Comparison of ENCODE assay signal across 17 cellular contexts in the genomic region with DNA sequence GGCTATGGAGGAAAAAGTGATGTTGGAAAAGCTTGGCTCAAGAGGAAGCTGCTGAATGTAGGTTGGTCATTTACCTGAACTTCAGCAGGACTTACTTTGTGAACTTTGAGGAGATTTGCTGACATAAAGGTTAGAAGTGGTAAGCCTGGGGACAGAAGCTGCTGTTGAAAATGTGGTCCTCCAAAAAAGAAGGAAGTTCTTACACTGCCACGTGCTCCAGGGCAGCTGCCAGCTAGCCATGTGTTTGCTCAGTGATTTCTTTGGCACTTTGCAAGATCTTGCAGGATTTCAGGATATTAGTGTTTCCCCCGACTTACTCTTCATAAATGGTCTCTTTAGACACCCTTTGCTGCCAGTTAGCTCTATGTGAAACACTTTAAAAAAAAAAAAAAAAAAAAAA. TPM values are rescaled to one million over a fixed set of nuclear protein-coding genes. Genes with fewer than 3 reads are reported as not detected.
DNase-seq lines count a peak whose midpoint lies in the region; ATAC-seq, FAIRE-seq and TF ChIP-seq lines count a peak whose summit lies in the region.
"Had no signal": no experiment of that assay in that cellular context is flagged by ENCODE, and none has a peak within 500 bp of the region (broad histone marks: within the 10 kb centered on the region; RNA-seq: fewer than 3 reads in every experiment).

No MANE protein-coding gene starts in this region.

- DNase-seq in DND-41 (no peak), NB4 (ENCODE audit: low read depth) (peak; percentile 57), body of pancreas (peak in 3 of 4 donors; percentile 22 to 56 (median 45)), pancreas (peak in 2 of 6 donors; percentile 15 to 41), suprapubic skin (ENCODE audit: low spot score in 2 of 2) (no peak), glutamatergic neuron (no peak), G401 (ENCODE audit: low spot score) (no peak), foreskin fibroblast (no peak)
- DNase-seq: activated CD8-positive, alpha-beta memory T cell treated with anti-CD3 and anti-CD28 coated beads, Interleukin-2, amount 10 ng/mL, durations not matched to agents 7 days and 5 days; activated naive CD8-positive, alpha-beta T cell treated with anti-CD3 and anti-CD28 coated beads, Interleukin-2, amount 10 ng/mL, durations not matched to agents 7 days and 5 days; IMR-90; kidney; NCI-H1694 treated with DMSO at 0.1 percent for 48 hours; NCI-H524; SHP77 had no signal

- H3K4me1 Mint-ChIP-seq in glutamatergic neuron (ENCODE audit: low read depth, unreplicated experiment): no peaks in the 10 kb centered on the region

- H3K27ac Mint-ChIP-seq in glutamatergic neuron (ENCODE audit: unreplicated experiment): no peak overlapping the region
- H3K27ac Mint-ChIP-seq: activated CD8-positive, alpha-beta memory T cell treated with anti-CD3 and anti-CD28 coated beads, Interleukin-2, amount 10 ng/mL, durations not matched to agents 7 days and 5 days; activated naive CD8-positive, alpha-beta T cell treated with anti-CD3 and anti-CD28 coated beads, Interleukin-2, amount 10 ng/mL, durations not matched to agents 7 days and 5 days had no signal

- no peak overlapping the region for H3K9ac ChIP-seq in DND-41 (ENCODE audit: low read depth, low read length)

- ATAC-seq in DND-41 (ENCODE audit: insufficient read depth, low read depth) (no peak), body of pancreas (no peak), pancreas (peak in 3 of 4 donors; percentile 47 to 75 (median 65))
- ATAC-seq: activated CD8-positive, alpha-beta memory T cell treated with anti-CD3 and anti-CD28 coated beads, Interleukin-2, amount 10 ng/mL, durations not matched to agents 7 days and 5 days had no signal

- in situ Hi-C loops in G401 (cut with HindIII; ENCODE audit: low sequenced_read_pairs): no loop called here

- H3K36me3 ChIP-seq in DND-41 (ENCODE audit: insufficient read depth, low read length): no peaks in the 10 kb centered on the region
- no peaks in the 10 kb centered on the region for H3K36me3 ChIP-seq in body of pancreas (replicated peaks in 1 of 2; ENCODE audit: insufficient read depth in 1 of 2, low read depth in 2 of 2)
- no peaks in the 10 kb centered on the region for H3K36me3 ChIP-seq in pancreas
- no peaks in the 10 kb centered on the region for H3K36me3 ChIP-seq in suprapubic skin
- H3K36me3 ChIP-seq: vagina had no signal

- 2 to 7% methylated on average over 2 of the region's 2 CpGs for WGBS in body of pancreas, 2 donors
- 6 to 14% methylated on average over 2 of the region's 2 CpGs for WGBS in pancreas, 2 donors
- WGBS in suprapubic skin: 30% methylated on average over 2 of the region's 2 CpGs

- peaks cover 2% of the 10 kb centered on the region for H3K9me3 Mint-ChIP-seq in glutamatergic neuron (ENCODE audit: unreplicated experiment)

- no peaks in the 10 kb centered on the region for H3K27me3 Mint-ChIP-seq in glutamatergic neuron (ENCODE audit: unreplicated experiment)

- no peak for TF ChIP-seq CTCF in DND-41 (IDR thresholded peaks at IDR 0.05; ENCODE audit: borderline replicate concordance, extremely low read depth, low read length, poor library complexity, severe bottlenecking)
- TF ChIP-seq CTCF in NB4 (IDR thresholded peaks at IDR 0.05; ENCODE audit: low read depth, low read length): no peak
- TF ChIP-seq CTCF in body of pancreas (IDR thresholded peaks at IDR 0.05): no peak
- TF ChIP-seq CTCF in pancreas (IDR thresholded peaks at IDR 0.05): no peak
- TF ChIP-seq CTCF in suprapubic skin (IDR thresholded peaks at IDR 0.05): no peak
- TF ChIP-seq CTCF in glutamatergic neuron (IDR thresholded peaks at IDR 0.05; ENCODE audit: partially characterized antibody, unreplicated experiment): no peak
- no peak for TF ChIP-seq CTCF in foreskin fibroblast (IDR thresholded peaks at IDR 0.05; ENCODE audit: low read depth, low read length)

- no peak overlapping the region for H3K4me2 ChIP-seq in DND-41 (ENCODE audit: insufficient read depth, low read length)

- H4K20me1 ChIP-seq in DND-41 (ENCODE audit: insufficient read depth, low read length): no peaks in the 10 kb centered on the region

- H3K9me3 ChIP-seq in DND-41 (ENCODE audit: insufficient read depth, low read length, severe bottlenecking): no peaks in the 10 kb centered on the region
- H3K9me3 ChIP-seq in body of pancreas: no peaks in the 10 kb centered on the region
- no peaks in the 10 kb centered on the region for H3K9me3 ChIP-seq in pancreas
- H3K9me3 ChIP-seq in suprapubic skin: no peaks in the 10 kb centered on the region
- H3K9me3 ChIP-seq: vagina had no signal

- H3K27ac ChIP-seq in DND-41 (ENCODE audit: low read length): no peak overlapping the region
- H3K27ac ChIP-seq in body of pancreas: no peak overlapping the region
- no peak overlapping the region for H3K27ac ChIP-seq in pancreas
- H3K27ac ChIP-seq in suprapubic skin: no peak overlapping the region
- H3K27ac ChIP-seq: C4-2B, vagina had no signal

- H2AFZ ChIP-seq in DND-41 (ENCODE audit: low read depth, low read length): 0 out of 2 replicates have a peak overlapping the region, but pooled peaks have one; percentile 27

- TF ChIP-seq POLR2A in NB4 (IDR thresholded peaks at IDR 0.05; ENCODE audit: extremely low read depth, insufficient read length) (no peak), body of pancreas (IDR thresholded peaks at IDR 0.05) (no peak), suprapubic skin (IDR thresholded peaks at IDR 0.05) (no peak)

- H3K36me3 Mint-ChIP-seq in glutamatergic neuron (ENCODE audit: unreplicated experiment): no peaks in the 10 kb centered on the region

- no peak for TF ChIP-seq EP300 in suprapubic skin (IDR thresholded peaks at IDR 0.05)

- no peak overlapping the region for H3K4me3 Mint-ChIP-seq in glutamatergic neuron (ENCODE audit: unreplicated experiment)
- H3K4me3 Mint-ChIP-seq: activated CD8-positive, alpha-beta memory T cell treated with anti-CD3 and anti-CD28 coated beads, Interleukin-2, amount 10 ng/mL, durations not matched to agents 7 days and 5 days; activated naive CD8-positive, alpha-beta T cell treated with anti-CD3 and anti-CD28 coated beads, Interleukin-2, amount 10 ng/mL, durations not matched to agents 7 days and 5 days had no signal

- no peak for FAIRE-seq in pancreas (lab: Jason Lieb, UNC)
- FAIRE-seq: kidney had no signal

- H3K4me3 ChIP-seq in DND-41 (ENCODE audit: low read depth in 1 of 2, low read length in 2 of 2) (no peak overlapping the region), NB4 (ENCODE audit: low read depth, low read length) (no peak overlapping the region), body of pancreas (no peak overlapping the region), pancreas (no peak overlapping the region), suprapubic skin (no peak overlapping the region), foreskin fibroblast (ENCODE audit: low read depth in 1 of 2, low read length in 2 of 2) (no peak overlapping the region)
- H3K4me3 ChIP-seq: vagina had no signal

- H3K4me1 ChIP-seq in DND-41 (ENCODE audit: insufficient read depth, low read length) (peaks cover 48% of the 10 kb centered on the region), body of pancreas (no peaks in the 10 kb centered on the region), pancreas (peaks cover 0 to 9% (median 0%) of the 10 kb centered on the region in 3 donors), suprapubic skin (no peaks in the 10 kb centered on the region)
- H3K4me1 ChIP-seq: vagina had no signal

- H3K27me3 ChIP-seq in DND-41 (ENCODE audit: insufficient read depth, low read length, poor library complexity) (no peaks in the 10 kb centered on the region), body of pancreas (no peaks in the 10 kb centered on the region), pancreas (no peaks in the 10 kb centered on the region), suprapubic skin (no peaks in the 10 kb centered on the region)
- H3K27me3 ChIP-seq: vagina had no signal

- H3K79me2 ChIP-seq in DND-41 (ENCODE audit: insufficient read depth, low read length): no peaks in the 10 kb centered on the region

- intact Hi-C loops in body of pancreas (cut with DNase I) (no loop called here), pancreas (cut with DNase I) (no loop called here)

RNA-seq across cellular contexts. Expression of a gene that starts 14.8 kb away (rescaled TPM):
- 10 to 100 TPM; 15.6 to 19.8 TPM for total RNA-seq in body of pancreas
- total RNA-seq in pancreas: 10 to 100 TPM; 11.6 to 25.8 (median 13.0) TPM
- 1 to 10 TPM; 2.6 to 6.2 TPM for polyA plus RNA-seq in pancreas
- total RNA-seq in suprapubic skin: 10 to 100 TPM; 10.4 to 22.3 (median 18.7) TPM
- total RNA-seq in glutamatergic neuron (ENCODE audit: unreplicated experiment): 70.9 TPM
- 8.9 and 14.8 TPM in 2 replicates for total RNA-seq in G401 (2014; rRNA removed; shearing (Covaris generic))

Comparison
In these comparisons a context has a peak if more than half of its experiments do, and no peak if none do; other contexts are left out.
1. ATAC-seq: peak in pancreas (3 of 4); none in DND-41 (single experiment) and body of pancreas (single experiment).
2. DNase-seq: peak in NB4 (single experiment) and body of pancreas (3 of 4); none in DND-41 (single experiment), suprapubic skin (0 of 2), glutamatergic neuron (single experiment), G401 (single experiment) and foreskin fibroblast (0 of 2).